ENCODE assay signal across 12 cellular contexts in genomic region chr5:151700816-151701215, GRCh38. TPM values are rescaled to one million over a fixed set of nuclear protein-coding genes. Genes with fewer than 3 reads are reported as not detected.
DNase-seq lines count a peak whose midpoint lies in the region; ATAC-seq, FAIRE-seq and TF ChIP-seq lines count a peak whose summit lies in the region.
"Had no signal": no experiment of that assay in that cellular context is flagged by ENCODE, and none has a peak within 500 bp of the region (broad histone marks: within the 10 kb centered on the region; RNA-seq: fewer than 3 reads in every experiment).

No MANE protein-coding gene starts in this region.

- peaks cover 6% of the 10 kb centered on the region for H3K4me1 Mint-ChIP-seq in T-helper 17 cell
- H3K4me1 Mint-ChIP-seq: activated CD4-positive, alpha-beta T cell treated with anti-CD3 and anti-CD28 coated beads for 36 hours had no signal

- TF ChIP-seq CTCF in A549 (IDR thresholded peaks at IDR 0.05) = no peak
- no peak for TF ChIP-seq CTCF in K562 (IDR thresholded peaks at IDR 0.05 in 2 of 3, conservative IDR thresholded peaks at IDR 0.05 in 1 of 3; ENCODE audit: insufficient read depth in 2 of 3, low read depth in 1 of 3, low read length in 3 of 3)

- H3K9me3 ChIP-seq in A549 = no peaks in the 10 kb centered on the region
- H3K9me3 ChIP-seq in K562 (replicated peaks; ENCODE audit: control insufficient read depth, insufficient read depth, low read depth, low read length) = no peaks in the 10 kb centered on the region
- no peaks in the 10 kb centered on the region for H3K9me3 ChIP-seq in T-helper 17 cell (ENCODE audit: control insufficient read depth, low read length, poor library complexity, severe bottlenecking)

- H3K4me3 ChIP-seq in A549 (no peak overlapping the region), K562 (no peak overlapping the region)

- no peaks in the 10 kb centered on the region for H4K20me1 ChIP-seq in K562 (replicated peaks; ENCODE audit: control insufficient read depth, insufficient read depth, low read length)

- peaks cover 0 to 4% of the 10 kb centered on the region in 2 experiments; a peak in 1 of 5 replicates for H3K27me3 ChIP-seq in K562 (ENCODE audit: control insufficient read depth in 2 of 2, insufficient read depth in 2 of 2, low read length in 2 of 2)

- H3K4me3 Mint-ChIP-seq in T-helper 17 cell = no peak overlapping the region
- H3K4me3 Mint-ChIP-seq: activated CD4-positive, alpha-beta T cell treated with anti-CD3 and anti-CD28 coated beads for 36 hours had no signal

- ATAC-seq in A549 = no peak
- peak; percentile 59 for ATAC-seq in GM19395 (IDR thresholded peaks at IDR 0.05; ENCODE audit: unreplicated experiment)
- peak; percentile 46 for ATAC-seq in HG03095 (IDR thresholded peaks at IDR 0.05; ENCODE audit: unreplicated experiment)
- peak; percentile 14; the same call in 1 of the 3 replicates for ATAC-seq in K562
- no peak for ATAC-seq in T-helper 17 cell
- ATAC-seq: activated CD4-positive, alpha-beta T cell treated with anti-CD3 and anti-CD28 coated beads for 36 hours had no signal

- in situ Hi-C loops in K562 (cut with MboI) = no loop called here

- no peaks in the 10 kb centered on the region for H3K79me2 ChIP-seq in K562 (ENCODE audit: control insufficient read depth, insufficient read depth, low read length)

- no peak for TF ChIP-seq EP300 in A549 (IDR thresholded peaks at IDR 0.05)
- TF ChIP-seq EP300 in K562 (IDR thresholded peaks at IDR 0.05; ENCODE audit: low read length) = no peak

- no peak overlapping the region for H3K27ac Mint-ChIP-seq in T-helper 17 cell
- H3K27ac Mint-ChIP-seq: activated CD4-positive, alpha-beta T cell treated with anti-CD3 and anti-CD28 coated beads for 36 hours had no signal

- H3K9ac ChIP-seq in K562 (ENCODE audit: insufficient read depth in 1 of 2, low read depth in 2 of 2, low read length in 2 of 2) = no peak overlapping the region

- DNase-seq in A549 (ENCODE audit: low read depth in 1 of 2, low spot score in 1 of 2) (no peak), K562 (ENCODE audit: extremely low read depth in 1 of 4, low spot score in 3 of 4) (no peak), HCEC 1CT (no peak), T-helper 17 cell (no peak), cerebellum (ENCODE audit: low spot score) (no peak)
- DNase-seq in stimulated activated naive CD4-positive, alpha-beta T cell (lab: John Stamatoyannopoulos, UW) = no peak
- DNase-seq: activated CD4-positive, alpha-beta T cell treated with anti-CD3 and anti-CD28 coated beads for 36 hours; activated gamma-delta T cell treated with Interleukin-2 at 50 U/mL for 16 hours; NCI-H187; SHP77 had no signal

- FAIRE-seq in A549 (lab: Jason Lieb, UNC) (no peak), K562 (lab: Jason Lieb, UNC) (no peak)

- POLR2A ChIA-PET in A549 (lab: Yijun Ruan, JAX) (no interaction called here), K562 (lab: Yijun Ruan, JAX) (no interaction called here)

- peaks cover 5% of the 10 kb centered on the region for H3K36me3 Mint-ChIP-seq in T-helper 17 cell (ENCODE audit: low read depth)

- H3K36me3 ChIP-seq in K562 (ENCODE audit: control insufficient read depth, insufficient read depth, low read length) = no peaks in the 10 kb centered on the region

- peak overlapping the region; percentile 46 for H2AFZ ChIP-seq in K562 (ENCODE audit: low read depth, low read length)

- H3K4me1 ChIP-seq in A549 = peaks cover 48% of the 10 kb centered on the region
- peaks cover 3 to 6% of the 10 kb centered on the region in 2 experiments; a peak in 2 of 5 replicates for H3K4me1 ChIP-seq in K562 (replicated peaks in 1 of 2; ENCODE audit: control insufficient read depth in 2 of 2, insufficient read depth in 2 of 2, low read length in 2 of 2)

- TF ChIP-seq RAD21 in A549 (conservative IDR thresholded peaks at IDR 0.05 in 1 of 2, IDR thresholded peaks at IDR 0.05 in 1 of 2) (no peak), K562 (CRISPR knock-in tag; conservative IDR thresholded peaks at IDR 0.05 in 1 of 2, IDR thresholded peaks at IDR 0.05 in 1 of 2) (no peak)

- BruUV-seq in K562 (replicated peaks; lab: Mats Ljungman, UMichigan) = no TSS peak

- H3K27ac ChIP-seq in A549 (peak overlapping the region; percentile 18 to 93; a peak in 4 of 6 replicates), K562 (ENCODE audit: extremely low read depth, low read depth, low read length) (peak overlapping the region; percentile 26; the same call in 2 of the 3 replicates)

- TF ChIP-seq POLR2A in A549 (IDR thresholded peaks at IDR 0.05; ENCODE audit: low read length) (no peak), K562 (conservative IDR thresholded peaks at IDR 0.05) (no peak)

- intact Hi-C loops in K562 (cut with micrococcal nuclease) = no loop called here

- peaks cover 21% of the 10 kb centered on the region for H3K27me3 Mint-ChIP-seq in T-helper 17 cell

- H3K9me1 ChIP-seq in K562 (ENCODE audit: control insufficient read depth, insufficient read depth, low read length) = no peaks in the 10 kb centered on the region

- CTCF ChIA-PET in A549 (lab: Yijun Ruan, JAX) (interaction anchor here (1.2 kb wide), 1 partner anchor 40 kb away, joined by 4 read pairs; no protein-coding TSS in a partner anchor), K562 (lab: Yijun Ruan, JAX; ENCODE audit: low intra/inter-chr PET ratio) (no interaction called here)

- H3K4me2 ChIP-seq in A549 = no peak overlapping the region
- no peak overlapping the region for H3K4me2 ChIP-seq in K562 (ENCODE audit: insufficient read depth, low read length)

TF ChIP-seq in A549, 52 proteins besides CTCF, POLR2A, EP300 and RAD21 (continues in another document):
- TF ChIP-seq HOXB13 (CRISPR knock-in tag; IDR thresholded peaks at IDR 0.05; ENCODE audit: low read depth) = no peak
- no peak for TF ChIP-seq SMC3 (IDR thresholded peaks at IDR 0.05)
- no peak for TF ChIP-seq NPAS2 (CRISPR knock-in tag; IDR thresholded peaks at IDR 0.05; ENCODE audit: borderline replicate concordance)
- no peak for TF ChIP-seq CBX8 (IDR thresholded peaks at IDR 0.05)

RNA-seq across cellular contexts. Expression of gene SPARC, which starts 14.1 kb away (rescaled TPM):
- polyA plus RNA-seq in A549 (2011; rRNA removed) (23.1 and 33.8 TPM in 2 replicates), A549 (2017; fragmentation: RNase III; extraction: RNeasy Plus Mini Kit Qiagen cat#74134 plus additional on column Dnase treatment) (29.1 to 53.4 TPM (median 45.7 TPM) in 3 replicates), K562 (2011; rRNA removed) (3.0 and 6.1 TPM in 2 replicates), K562 (2014; fragmentation: Illumina TruSeq; extraction: Trizol) (18.5 and 20.2 TPM in 2 replicates), K562 (2014; fragmentation: Nextera tagmentation; extraction: Ambion mirVana) (10 to 100 TPM; 12.2 to 35.6 TPM), K562 (2014; rRNA removed) (10.0 and 14.1 TPM in 2 replicates)
- polyA plus RNA-seq in A549 (2012; cell fraction: cytosol; rRNA removed) = 27.1 and 30.5 TPM in 2 replicates
- polyA plus RNA-seq in A549 (2012; cell fraction: nucleus; rRNA removed) = 27.8 and 33.0 TPM in 2 replicates
- 30.9 and 41.1 TPM in 2 replicates for polyA minus RNA-seq in A549 (2011; rRNA and poly(A)+ RNA removed)
- 2.8 and 4.7 TPM in 2 replicates for total RNA-seq in K562 (2011; cell fraction: chromatin; rRNA removed; ENCODE audit: low replicate concordance)
- 2.7 and 4.2 TPM in 2 replicates for total RNA-seq in K562 (2011; cell fraction: nucleolus; rRNA removed)
- 5.5 and 7.9 TPM in 2 replicates for total RNA-seq in K562 (2011; cell fraction: nucleoplasm; rRNA removed)
- total RNA-seq in K562 (2014; rRNA removed) (9.4 and 10.5 TPM in 2 replicates), K562 (2014; rRNA removed; fragmentation: Illumina TruSeq; extraction: Trizol) (10.8 and 11.1 TPM in 2 replicates), K562 (2015; rRNA removed; fragmentation: Illumina TruSeq; extraction: Trizol) (9.9 and 10.5 TPM in 2 replicates), K562 (2021) (20.4 and 24.3 TPM in 2 replicates), T-helper 17 cell (100 to 1,000 TPM in 1 of 2 donors, 10 to 100 TPM in 1; 12.5 to 494 TPM), cerebellum (148 TPM)
- polyA plus RNA-seq in K562 (2011; cell fraction: cytosol; rRNA removed) = 3.5 and 10.7 TPM in 2 replicates
- 2.4 and 2.6 TPM in 2 replicates for polyA plus RNA-seq in K562 (2011; cell fraction: nucleus; rRNA removed)
- 39.6 and 46.1 TPM in 2 replicates for polyA plus RNA-seq in K562 (2012)
- 2.1 and 3.4 TPM in 2 replicates for polyA minus RNA-seq in K562 (2011; rRNA and poly(A)+ RNA removed)
- 2.1 TPM in 1 of 2 replicates, not detected in the other for polyA minus RNA-seq in K562 (2011; cell fraction: cytosol; rRNA and poly(A)+ RNA removed)
- 0.56 and 0.81 TPM in 2 replicates for polyA minus RNA-seq in K562 (2011; cell fraction: nucleus; rRNA and poly(A)+ RNA removed)

RNA-seq across cellular contexts. Expression of gene ATOX1, which starts 57.6 kb away (rescaled TPM):
- polyA plus RNA-seq in A549 (2011; rRNA removed) (58.1 and 78.8 TPM in 2 replicates), A549 (2017; fragmentation: RNase III; extraction: RNeasy Plus Mini Kit Qiagen cat#74134 plus additional on column Dnase treatment) (215 to 223 TPM (median 218 TPM) in 3 replicates), K562 (2011; rRNA removed) (59.2 and 75.4 TPM in 2 replicates), K562 (2014; fragmentation: Illumina TruSeq; extraction: Trizol) (118 and 156 TPM in 2 replicates), K562 (2014; fragmentation: Nextera tagmentation; extraction: Ambion mirVana) (100 to 1,000 TPM; 303 to 318 TPM), K562 (2014; rRNA removed) (111 and 153 TPM in 2 replicates)
- 299 and 387 TPM in 2 replicates for polyA plus RNA-seq in A549 (2012; cell fraction: cytosol; rRNA removed)
- 100 and 118 TPM in 2 replicates for polyA plus RNA-seq in A549 (2012; cell fraction: nucleus; rRNA removed)
- polyA minus RNA-seq in A549 (2011; rRNA and poly(A)+ RNA removed) = 61.8 and 72.7 TPM in 2 replicates
- total RNA-seq in K562 (2011; cell fraction: chromatin; rRNA removed; ENCODE audit: low replicate concordance) = 31.3 and 35.6 TPM in 2 replicates
- total RNA-seq in K562 (2011; cell fraction: nucleolus; rRNA removed) = 32.5 and 42.5 TPM in 2 replicates
- 43.0 and 57.0 TPM in 2 replicates for total RNA-seq in K562 (2011; cell fraction: nucleoplasm; rRNA removed)
- total RNA-seq in K562 (2014; rRNA removed) (66.2 and 70.3 TPM in 2 replicates), K562 (2014; rRNA removed; fragmentation: Illumina TruSeq; extraction: Trizol) (59.8 and 68.2 TPM in 2 replicates), K562 (2015; rRNA removed; fragmentation: Illumina TruSeq; extraction: Trizol) (72.2 and 73.8 TPM in 2 replicates), K562 (2021) (86.2 and 93.0 TPM in 2 replicates), T-helper 17 cell (10 to 100 TPM; 24.3 to 26.1 TPM), cerebellum (24.4 TPM)
- 149 and 236 TPM in 2 replicates for polyA plus RNA-seq in K562 (2011; cell fraction: cytosol; rRNA removed)
- 44.2 and 47.6 TPM in 2 replicates for polyA plus RNA-seq in K562 (2011; cell fraction: nucleus; rRNA removed)
- polyA plus RNA-seq in K562 (2012) = 94.6 and 155 TPM in 2 replicates
- 80.6 and 107 TPM in 2 replicates for polyA minus RNA-seq in K562 (2011; rRNA and poly(A)+ RNA removed)
- 22.8 and 37.2 TPM in 2 replicates for polyA minus RNA-seq in K562 (2011; cell fraction: cytosol; rRNA and poly(A)+ RNA removed)
- 27.0 and 27.1 TPM in 2 replicates for polyA minus RNA-seq in K562 (2011; cell fraction: nucleus; rRNA and poly(A)+ RNA removed)

Comparison
In these comparisons a context has a peak if more than half of its experiments do, and no peak if none do; other contexts are left out.
1. ATAC-seq: peak in GM19395 (single experiment), HG03095 (single experiment) and K562 (single experiment); none in A549 (0 of 2) and T-helper 17 cell (single experiment).